ENCODE assay signal across 8 cellular contexts in the genomic region with DNA sequence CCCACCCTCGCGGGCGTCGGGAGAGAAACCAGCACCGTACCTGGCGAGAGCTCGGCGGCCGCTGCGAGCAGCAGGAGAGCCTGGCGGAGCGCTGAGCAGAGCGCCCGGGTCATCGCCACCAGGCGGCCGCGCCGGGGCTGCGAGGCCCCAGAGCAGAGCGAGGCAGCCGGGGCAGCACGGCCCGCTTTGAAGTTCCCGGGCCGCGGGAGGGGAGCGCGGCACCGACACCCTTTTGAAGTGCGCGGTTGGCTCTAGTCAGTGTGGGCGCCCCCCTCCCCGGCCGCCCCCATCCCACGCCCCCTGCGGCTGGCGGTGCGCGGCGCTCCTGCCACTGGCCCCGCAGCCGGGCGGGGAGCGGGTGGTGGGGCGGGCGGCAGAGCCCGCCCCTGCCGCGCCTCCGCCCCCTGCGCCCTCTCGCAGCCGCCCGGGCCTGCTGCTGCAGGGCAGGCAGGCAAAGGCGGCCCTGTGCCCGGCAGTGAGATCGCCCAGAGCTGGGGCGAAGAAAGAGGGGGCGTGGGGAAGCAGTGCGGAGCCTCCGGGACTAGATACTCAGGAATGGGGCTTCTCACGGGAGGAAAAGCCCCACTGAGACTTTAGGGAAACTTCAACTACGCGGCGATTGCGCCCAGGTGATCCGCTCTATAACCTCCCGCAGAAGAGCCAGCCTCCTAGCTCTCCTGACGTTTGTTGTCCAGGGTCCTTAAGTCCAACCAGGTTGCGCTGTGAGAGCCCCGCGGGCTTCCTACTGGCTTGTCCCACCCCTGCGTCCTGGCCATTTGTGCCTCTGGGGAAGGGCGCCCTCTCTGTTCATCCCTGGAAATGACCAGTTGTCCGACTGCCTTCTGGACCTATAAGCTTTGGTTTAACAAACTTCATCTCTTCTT. TPM values are rescaled to one million over a fixed set of nuclear protein-coding genes. Genes with fewer than 3 reads are reported as not detected.
DNase-seq lines count a peak whose midpoint lies in the region; ATAC-seq and TF ChIP-seq lines count a peak whose summit lies in the region.

A gene (minus strand): TSS at position 333 of the 884 bp plus-strand sequence. CDS start 220 bp downstream, at position 113.

- H3K9ac ChIP-seq in duodenal mucosa (ENCODE audit: low read depth in 1 of 2, low read length in 2 of 2) = peak within 1 kb of the TSS; percentile 68 to 71

- TF ChIP-seq POLR2A in lower leg skin (IDR thresholded peaks at IDR 0.05) = no peak

- peak in 1 of 3 donors; percentile 5 for TF ChIP-seq CTCF in lower leg skin (IDR thresholded peaks at IDR 0.05)

- H3K9me3 ChIP-seq in duodenal mucosa (ENCODE audit: control insufficient read depth in 1 of 2, low read length in 2 of 2) = no peaks in the 10 kb centered on the region

- peak; percentile 89 for DNase-seq in ACHN
- DNase-seq in NCI-H2227 (lab: John Stamatoyannopoulos, UW; ENCODE audit: unreplicated experiment) = peak; percentile 82
- peak; percentile 66 to 75 for DNase-seq in activated CD4-positive, alpha-beta T cell treated with anti-CD3 and anti-CD28 coated beads, Interleukin-2, amount 50 U/mL, for 48 hours
- DNase-seq in lower leg skin (ENCODE audit: low spot score in 2 of 2) = peak; percentile 17 to 85
- DNase-seq in stimulated activated CD4-positive, alpha-beta T cell treated with anti-CD3 and anti-CD28 coated beads, Interleukin-4, amount 100 ng/mL, for 24 hours = peak; percentile 55

- no peaks in the 10 kb centered on the region for H3K36me3 ChIP-seq in duodenal mucosa (ENCODE audit: control insufficient read depth in 1 of 2, insufficient read depth in 2 of 2, low read length in 2 of 2)

- intact Hi-C loops in lower leg skin (cut with DNase I; ENCODE audit: low total_unique reads) = no loop called here

- peak within 1 kb of the TSS; percentile 70 for H3K27ac ChIP-seq in duodenal mucosa (ENCODE audit: low read depth, low read length)

- peak; percentile 84 for ATAC-seq in GM18520 (IDR thresholded peaks at IDR 0.05; ENCODE audit: unreplicated experiment)
- peak; percentile 73 for ATAC-seq in HG03066 (IDR thresholded peaks at IDR 0.05; ENCODE audit: low read depth, unreplicated experiment)

- H3K4me1 ChIP-seq in duodenal mucosa (ENCODE audit: control insufficient read depth in 1 of 2, insufficient read depth in 2 of 2, low read length in 2 of 2) = peaks cover 0 to 15% of the 10 kb centered on the region in 2 donors

- in situ Hi-C loops in ACHN (cut with HindIII; ENCODE audit: low pct_ligation_motif_present, low pct_unique_long_range_greater_than_20kb, low sequenced_read_pairs) = no loop called here

- peak within 1 kb of the TSS; percentile 76 to 85 for H3K4me3 ChIP-seq in duodenal mucosa (ENCODE audit: low read depth in 1 of 2, low read length in 2 of 2)
- peak within 1 kb of the TSS; percentile 38 for H3K4me3 ChIP-seq in lower leg skin (ENCODE audit: low read depth, poor library complexity, severe bottlenecking)

- WGBS in lower leg skin, 2 donors = 1% methylated on average over 24 to 28 of the region's 76 CpGs

- no peaks in the 10 kb centered on the region for H3K27me3 ChIP-seq in duodenal mucosa (ENCODE audit: control insufficient read depth in 1 of 2, insufficient read depth in 2 of 2, low read length in 2 of 2)

RNA-seq across cellular contexts. Expression of the gene that starts here (rescaled TPM):
- 1 to 10 TPM in 1 of 4 donors, under 1 TPM in 3; 0.23 to 1.2 (median 0.67) TPM for total RNA-seq in lower leg skin

Comparison
In these comparisons a context has a peak if more than half of its experiments do, and no peak if none do; other contexts are left out.
1. Peak in every context shown above with its lines: DNase-seq, ATAC-seq, H3K4me3 ChIP-seq and H3K27ac ChIP-seq.